Comparison of ENCODE assay signal across 19 cellular contexts in genomic region chr3:155604126-155604525, GRCh38.
DNase-seq lines count a peak whose midpoint lies in the region; ATAC-seq and FAIRE-seq lines count a peak whose summit lies in the region.
"Had no signal": no experiment of that assay in that cellular context is flagged by ENCODE, and none has a peak within 500 bp of the region (broad histone marks: within the 10 kb centered on the region; RNA-seq: fewer than 3 reads in every experiment).

No MANE protein-coding gene starts in this region.

- H3K4me1 Mint-ChIP-seq in activated T-cell treated with anti-CD3 and anti-CD28 coated beads, Interleukin-2, amount 50 U/mL, for 4 hours (ENCODE audit: low read depth): no peaks in the 10 kb centered on the region
- H3K4me1 Mint-ChIP-seq: CD4-positive, alpha-beta memory T cell had no signal

- no peaks in the 10 kb centered on the region for H3K36me3 Mint-ChIP-seq in activated T-cell treated with anti-CD3 and anti-CD28 coated beads, Interleukin-2, amount 50 U/mL, for 4 hours (ENCODE audit: insufficient read depth)
- H3K36me3 Mint-ChIP-seq: CD4-positive, alpha-beta memory T cell had no signal

- H3K27me3 Mint-ChIP-seq in activated T-cell treated with anti-CD3 and anti-CD28 coated beads, Interleukin-2, amount 50 U/mL, for 4 hours (ENCODE audit: low read depth): peaks cover 5% of the 10 kb centered on the region

- peak; percentile 37 for DNase-seq in HCEC 1CT
- peak; percentile 8 for DNase-seq in epithelial cell of prostate (ENCODE audit: low read depth, low spot score)
- DNase-seq in HuH-7.5 (ENCODE audit: low spot score): no peak
- no peak for DNase-seq in left ventricle myocardium superior
- no peak for DNase-seq in activated T-cell treated with anti-CD3 and anti-CD28 coated beads, Interleukin-2, amount 50 U/mL, for 1 hour
- DNase-seq in activated T-cell treated with anti-CD3 and anti-CD28 coated beads, Interleukin-2, amount 50 U/mL, for 4 hours: no peak
- DNase-seq: BE2C; CD4-positive, alpha-beta memory T cell; COR-L47; DMS53; HFFc6 had no signal

- intact Hi-C loops in left ventricle myocardium superior (cut with micrococcal nuclease): no loop called here

- ATAC-seq in left ventricle myocardium superior: no peak
- ATAC-seq in activated T-cell treated with anti-CD3 and anti-CD28 coated beads, Interleukin-2, amount 50 U/mL, for 4 hours: no peak
- ATAC-seq: A549, GM12878 had no signal

- H3K27ac ChIP-seq in epithelial cell of prostate: no peak overlapping the region
- H3K27ac ChIP-seq: A549, C4-2B had no signal

- peaks cover 4% of the 10 kb centered on the region for H3K9me3 Mint-ChIP-seq in activated T-cell treated with anti-CD3 and anti-CD28 coated beads, Interleukin-2, amount 50 U/mL, for 4 hours

- H3K4me3 Mint-ChIP-seq in activated T-cell treated with anti-CD3 and anti-CD28 coated beads, Interleukin-2, amount 50 U/mL, for 4 hours: no peak overlapping the region
- H3K4me3 Mint-ChIP-seq: CD4-positive, alpha-beta memory T cell; HFFc6 had no signal

- peak; percentile 24 for FAIRE-seq in islet of Langerhans (lab: Jason Lieb, UNC)
- FAIRE-seq: A549, D721Med, GM12878, GM18507, GM19239, H1 had no signal

Comparison
In these comparisons a context has a peak if more than half of its experiments do, and no peak if none do; other contexts are left out.
1. DNase-seq: peak in HCEC 1CT (single experiment) and epithelial cell of prostate (single experiment); none in HuH-7.5 (single experiment), left ventricle myocardium superior (single experiment), activated T-cell treated with anti-CD3 and anti-CD28 coated beads, Interleukin-2, amount 50 U/mL, for 1 hour (single experiment) and activated T-cell treated with anti-CD3 and anti-CD28 coated beads, Interleukin-2, amount 50 U/mL, for 4 hours (single experiment).